Comparison of ENCODE assay signal across 8 cellular contexts in genomic region chr1:150233359-150234308, GRCh38. TPM values are rescaled to one million over a fixed set of nuclear protein-coding genes. Genes with fewer than 3 reads are reported as not detected.
DNase-seq lines count a peak whose midpoint lies in the region; ATAC-seq and TF ChIP-seq lines count a peak whose summit lies in the region.

No MANE protein-coding gene starts in this region.

- 12 to 16% methylated on average over 15 of the region's 15 CpGs for WGBS in thyroid gland, 2 donors

- H3K27me3 ChIP-seq in Peyer's patch: no peaks in the 10 kb centered on the region
- no peaks in the 10 kb centered on the region for H3K27me3 ChIP-seq in mucosa of rectum (ENCODE audit: control insufficient read depth in 2 of 2, insufficient read depth in 2 of 2, low read length in 2 of 2)
- H3K27me3 ChIP-seq in thyroid gland: no peaks in the 10 kb centered on the region

- no peak for TF ChIP-seq POLR2A in Peyer's patch (IDR thresholded peaks at IDR 0.05)
- TF ChIP-seq POLR2A in thyroid gland (IDR thresholded peaks at IDR 0.05): no peak

- H3K4me1 ChIP-seq in Peyer's patch (peaks cover 0 to 12% (median 0%) of the 10 kb centered on the region in 4 donors), mucosa of rectum (ENCODE audit: control insufficient read depth in 2 of 2, insufficient read depth in 2 of 2, low read length in 2 of 2) (peaks cover 10 to 17% of the 10 kb centered on the region in 2 donors), thyroid gland (peaks cover 5 to 9% of the 10 kb centered on the region in 2 donors)

- H3K9ac ChIP-seq in mucosa of rectum (ENCODE audit: low read depth in 1 of 2, low read length in 2 of 2): peak overlapping the region; percentile 81 to 92

- H3K27ac ChIP-seq in Peyer's patch (peak overlapping the region; percentile 89 to 97 (median 94)), caudate nucleus (ENCODE audit: low read depth, low read length) (peak overlapping the region; percentile 95), mucosa of rectum (ENCODE audit: low read depth in 2 of 2, low read length in 2 of 2) (peak overlapping the region; percentile 91 to 94), thyroid gland (peak overlapping the region; percentile 85 to 99 (median 96))

- no peak for ATAC-seq in HG03565 (IDR thresholded peaks at IDR 0.05; ENCODE audit: unreplicated experiment)
- no peak for ATAC-seq in HG02763 (IDR thresholded peaks at IDR 0.05; ENCODE audit: unreplicated experiment)

- DNase-seq in SKM-1 treated with dmso at 0.1 percent for 144 hours (lab: John Stamatoyannopoulos, UW; ENCODE audit: unreplicated experiment) (peak; percentile 54), SKM-1 (lab: John Stamatoyannopoulos, UW; ENCODE audit: unreplicated experiment) (no peak), Peyer's patch (peak in 1 of 3 donors; percentile 54), caudate nucleus (lab: John Stamatoyannopoulos, UW) (peak in 10 of 61 donors; percentile 1 to 58 (median 34)), thyroid gland (peak; percentile 27 to 37)

- TF ChIP-seq CTCF in Peyer's patch (IDR thresholded peaks at IDR 0.05): no peak
- no peak for TF ChIP-seq CTCF in thyroid gland (IDR thresholded peaks at IDR 0.05)

- H3K4me3 ChIP-seq in Peyer's patch (peak overlapping the region; percentile 68 to 86 (median 74)), mucosa of rectum (ENCODE audit: low read length in 2 of 2) (peak overlapping the region; percentile 83 to 95), thyroid gland (replicated peaks in 1 of 3) (peak overlapping the region; percentile 76 to 91 (median 85))

- peaks cover 0 to 9% (median 0%) of the 10 kb centered on the region in 3 donors for H3K36me3 ChIP-seq in Peyer's patch
- peaks cover 0 to 2% of the 10 kb centered on the region in 2 donors for H3K36me3 ChIP-seq in mucosa of rectum (ENCODE audit: control insufficient read depth in 2 of 2, insufficient read depth in 2 of 2, low read length in 2 of 2)
- H3K36me3 ChIP-seq in thyroid gland: no peaks in the 10 kb centered on the region

- H3K9me3 ChIP-seq in Peyer's patch: no peaks in the 10 kb centered on the region
- H3K9me3 ChIP-seq in mucosa of rectum (ENCODE audit: control insufficient read depth in 2 of 2, low read length in 2 of 2): no peaks in the 10 kb centered on the region
- H3K9me3 ChIP-seq in thyroid gland: no peaks in the 10 kb centered on the region

- intact Hi-C loops in thyroid gland (cut with DNase I): no loop called here

RNA-seq across cellular contexts. Expression of gene ANP32E, which starts 2.3 kb away (rescaled TPM):
- 10 to 100 TPM in 2 of 4 donors, 1 to 10 TPM in 2; 7.3 to 24.8 (median 9.9) TPM for total RNA-seq in Peyer's patch
- total RNA-seq in thyroid gland: 10 to 100 TPM; 19.3 to 25.8 (median 24.5) TPM

RNA-seq across cellular contexts. Expression of gene CA14, which starts 23.9 kb away (rescaled TPM):
- total RNA-seq in Peyer's patch: not detected
- under 1 TPM in 2 of 4 donors, not detected in 2; 0.22 to 0.27 TPM for total RNA-seq in thyroid gland

RNA-seq across cellular contexts. Expression of gene APH1A, which starts 35.2 kb away (rescaled TPM):
- total RNA-seq in Peyer's patch (100 to 1,000 TPM in 2 of 4 donors, 10 to 100 TPM in 2; 78.4 to 106 (median 99.3) TPM), thyroid gland (100 to 1,000 TPM; 114 to 133 (median 116) TPM)

RNA-seq across cellular contexts. Expression of gene C1orf54, which starts 39.0 kb away (rescaled TPM):
- 10 to 100 TPM in 1 of 4 donors, 1 to 10 TPM in 1, not detected in 2; 3.6 to 17.3 TPM for total RNA-seq in Peyer's patch
- total RNA-seq in thyroid gland: 10 to 100 TPM in 1 of 4 donors, 1 to 10 TPM in 3; 2.7 to 11.7 (median 4.3) TPM

RNA-seq across cellular contexts. Expression of gene CIART, which starts 48.7 kb away (rescaled TPM):
- total RNA-seq in Peyer's patch (1 to 10 TPM; 1.7 to 5.7 (median 5.1) TPM), thyroid gland (1 to 10 TPM; 2.9 to 7.9 (median 5.4) TPM)
